In the genomic region with DNA sequence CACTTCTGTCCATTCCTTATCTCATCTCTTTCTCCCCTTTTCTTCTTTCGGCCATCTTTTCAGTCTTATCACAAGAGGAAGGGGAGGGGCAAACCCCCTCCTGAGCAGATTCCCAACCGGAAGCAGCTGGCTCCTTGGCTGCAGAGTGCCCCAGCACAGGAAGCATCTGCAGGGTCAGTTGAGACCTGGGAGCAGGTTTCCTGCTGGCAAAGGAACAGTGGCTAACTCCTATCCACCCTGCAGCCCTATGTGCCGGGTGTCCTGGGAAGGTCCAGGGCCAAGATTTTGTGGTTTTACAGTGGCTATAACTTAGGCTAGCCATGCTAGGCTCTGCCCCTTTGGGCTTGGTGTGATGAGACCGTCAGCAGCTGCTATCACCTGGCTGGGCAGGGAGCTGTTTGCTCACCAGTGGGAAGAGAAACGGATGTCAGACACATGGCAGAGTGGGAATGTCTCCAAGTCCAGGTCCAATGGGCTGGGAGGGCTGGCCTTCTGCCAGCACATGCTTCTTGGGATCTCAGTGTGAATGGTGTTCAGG, we compare ENCODE assay signal across 9 cellular contexts. TPM values are rescaled to one million over a fixed set of nuclear protein-coding genes. Genes with fewer than 3 reads are reported as not detected.
DNase-seq lines count a peak whose midpoint lies in the region; ATAC-seq and TF ChIP-seq lines count a peak whose summit lies in the region.
"Had no signal": no experiment of that assay in that cellular context is flagged by ENCODE, and none has a peak within 500 bp of the region (broad histone marks: within the 10 kb centered on the region; RNA-seq: fewer than 3 reads in every experiment).

No MANE protein-coding gene starts in this region.

- TF ChIP-seq CTCF in C4-2B (conservative IDR thresholded peaks at IDR 0.05) (no peak), transverse colon (IDR thresholded peaks at IDR 0.05) (no peak)

- DNase-seq in activated naive CD8-positive, alpha-beta T cell treated with anti-CD3 and anti-CD28 coated beads, Interleukin-2, amount 50 U/mL, for 24 hours = no peak
- DNase-seq in islet precursor cell (peak; percentile 60), transverse colon (peak; percentile 71)
- DNase-seq in stimulated activated CD4-positive, alpha-beta T cell treated with anti-CD3 and anti-CD28 coated beads, Interleukin-12 subunit alpha, Interleukin-12 subunit beta, amount 100 ng/mL, for 4 hours = no peak
- no peak for DNase-seq in effector CD4-positive, alpha-beta T cell

- in situ Hi-C loops in transverse colon (cut with MboI; ENCODE audit: low pct_ligation_motif_present in 1 of 4, low pct_unique_long_range_greater_than_20kb in 1 of 4, low sequenced_read_pairs in 3 of 4) = loop anchor here in 2 of 4 donors (5.0 kb wide), 1 partner anchor 49 kb away; no protein-coding TSS in a partner anchor

- no peaks in the 10 kb centered on the region for H3K27me3 Mint-ChIP-seq in activated naive CD8-positive, alpha-beta T cell treated with anti-CD3 and anti-CD28 coated beads, Interleukin-2, amount 50 U/mL, for 24 hours

- peaks cover 0 to 8% (median 0%) of the 10 kb centered on the region in 4 donors for H3K36me3 ChIP-seq in transverse colon

- peaks cover 43 to 66% (median 54%) of the 10 kb centered on the region in 4 donors for H3K4me1 ChIP-seq in transverse colon
- H3K4me1 ChIP-seq: HAP-1 had no signal

- no peak for TF ChIP-seq POLR2A in transverse colon (IDR thresholded peaks at IDR 0.05)

- no peak for TF ChIP-seq RAD21 in Ishikawa (IDR thresholded peaks at IDR 0.05; ENCODE audit: low read depth)

- no peaks in the 10 kb centered on the region for H3K9me3 ChIP-seq in transverse colon
- H3K9me3 ChIP-seq: HAP-1 had no signal

- TF ChIP-seq EP300 in Ishikawa (IDR thresholded peaks at IDR 0.05; ENCODE audit: borderline replicate concordance) (no peak), transverse colon (IDR thresholded peaks at IDR 0.05; ENCODE audit: low read depth) (no peak)

- peaks cover 48% of the 10 kb centered on the region for H3K36me3 Mint-ChIP-seq in activated naive CD8-positive, alpha-beta T cell treated with anti-CD3 and anti-CD28 coated beads, Interleukin-2, amount 50 U/mL, for 24 hours (ENCODE audit: low read depth)

- H3K27ac ChIP-seq in C4-2B = peak overlapping the region; percentile 5; the same call in 1 of the 2 replicates
- H3K27ac ChIP-seq in transverse colon = peak overlapping the region; percentile 66 to 77 (median 72)

- 30 to 36% methylated on average over 2 to 5 of the region's 5 CpGs for WGBS in transverse colon (ENCODE audit: low coverage in 1 of 2), 2 donors

- no peak overlapping the region for H3K4me3 ChIP-seq in transverse colon
- H3K4me3 ChIP-seq: HAP-1 had no signal

- intact Hi-C loops in transverse colon (cut with DNase I; ENCODE audit: low total_unique reads) = no loop called here

- peak overlapping the region; percentile 67 for H3K27ac Mint-ChIP-seq in activated naive CD8-positive, alpha-beta T cell treated with anti-CD3 and anti-CD28 coated beads, Interleukin-2, amount 50 U/mL, for 24 hours

- peaks cover 90% of the 10 kb centered on the region for H3K4me1 Mint-ChIP-seq in activated naive CD8-positive, alpha-beta T cell treated with anti-CD3 and anti-CD28 coated beads, Interleukin-2, amount 50 U/mL, for 24 hours

- no peaks in the 10 kb centered on the region for H3K9me3 Mint-ChIP-seq in activated naive CD8-positive, alpha-beta T cell treated with anti-CD3 and anti-CD28 coated beads, Interleukin-2, amount 50 U/mL, for 24 hours

- no peaks in the 10 kb centered on the region for H3K27me3 ChIP-seq in transverse colon

- no peak for ATAC-seq in activated naive CD8-positive, alpha-beta T cell treated with anti-CD3 and anti-CD28 coated beads, Interleukin-2, amount 50 U/mL, for 24 hours
- no peak for ATAC-seq in HG02852 (IDR thresholded peaks at IDR 0.05; ENCODE audit: unreplicated experiment)

- no peak overlapping the region for H3K4me3 Mint-ChIP-seq in activated naive CD8-positive, alpha-beta T cell treated with anti-CD3 and anti-CD28 coated beads, Interleukin-2, amount 50 U/mL, for 24 hours

TF ChIP-seq in Ishikawa, 13 proteins besides CTCF, POLR2A, EP300 and RAD21:
- no peak for TF ChIP-seq YY1 (IDR thresholded peaks at IDR 0.05; ENCODE audit: low read depth)
- TF ChIP-seq NFIC (IDR thresholded peaks at IDR 0.05) = peak; percentile 52; the same call in 1 of the 2 replicates

RNA-seq across cellular contexts. Expression of a gene that starts 40.4 kb away (rescaled TPM):
- total RNA-seq in transverse colon = 10 to 100 TPM; 22.3 to 99.1 (median 43.6) TPM

Comparison
In these comparisons a context has a peak if more than half of its experiments do, and no peak if none do; other contexts are left out.
1. DNase-seq: peak in islet precursor cell (single experiment) and transverse colon (single experiment); none in activated naive CD8-positive, alpha-beta T cell treated with anti-CD3 and anti-CD28 coated beads, Interleukin-2, amount 50 U/mL, for 24 hours (single experiment), stimulated activated CD4-positive, alpha-beta T cell treated with anti-CD3 and anti-CD28 coated beads, Interleukin-12 subunit alpha, Interleukin-12 subunit beta, amount 100 ng/mL, for 4 hours (single experiment) and effector CD4-positive, alpha-beta T cell (single experiment).